In genomic region chr19:47227347-47228167, GRCh38 we compare ENCODE assay signal across 8 cellular contexts. TPM values are rescaled to one million over a fixed set of nuclear protein-coding genes. Genes with fewer than 3 reads are reported as not detected.
DNase-seq lines count a peak whose midpoint lies in the region; ATAC-seq, FAIRE-seq and TF ChIP-seq lines count a peak whose summit lies in the region.

No MANE protein-coding gene starts in this region.

- no peak for FAIRE-seq in pancreas (lab: Jason Lieb, UNC)

- H3K9me3 Mint-ChIP-seq in Calu3 (ENCODE audit: low read depth, unreplicated experiment): no peaks in the 10 kb centered on the region

- CTCF ChIA-PET in Calu3 (lab: Charles Lee): interaction anchor here (0.6 to 2.0 kb wide), 5 partner anchors 9 to 18 kb away, joined by 4 to 26 read pairs (median 7); no protein-coding TSS in a partner anchor
- CTCF ChIA-PET in HEK293 (lab: Yijun Ruan, JAX): interaction anchor here (1.1 to 7.6 kb wide), 3 partner anchors 13 to 19 kb away, joined by 5 to 86 read pairs (median 56); no protein-coding TSS in a partner anchor

- 5 to 10% (median 7%) methylated on average over 16 to 27 of the region's 27 CpGs for WGBS in adrenal gland, 4 donors
- WGBS in pancreas, 2 donors: 12 to 14% methylated on average over 26 to 27 of the region's 27 CpGs

- TF ChIP-seq POLR2A in adrenal gland (IDR thresholded peaks at IDR 0.05): peak in 1 of 2 donors; percentile 70

- H3K9me3 ChIP-seq in HEK293 (ENCODE audit: control insufficient read depth, insufficient read depth, low read depth, low read length): no peaks in the 10 kb centered on the region
- no peaks in the 10 kb centered on the region for H3K9me3 ChIP-seq in adrenal gland (replicated peaks in 1 of 3)
- H3K9me3 ChIP-seq in pancreas: no peaks in the 10 kb centered on the region

- H3K27me3 ChIP-seq in adrenal gland (no peaks in the 10 kb centered on the region), pancreas (no peaks in the 10 kb centered on the region)

- peaks cover 29% of the 10 kb centered on the region for H3K4me1 ChIP-seq in HEK293 (ENCODE audit: control insufficient read depth, insufficient read depth, low read length)
- peaks cover 32 to 34% of the 10 kb centered on the region in 2 donors for H3K4me1 ChIP-seq in adrenal gland (replicated peaks in 1 of 2)
- peaks cover 0 to 26% (median 14%) of the 10 kb centered on the region in 3 donors for H3K4me1 ChIP-seq in pancreas

- BruUV-seq in Calu3 (replicated peaks; lab: Mats Ljungman, UMichigan): no TSS peak

- TF ChIP-seq CTCF in Calu3 (IDR thresholded peaks at IDR 0.05; ENCODE audit: unreplicated experiment) (no peak), HEK293 (tag by site-specific recombination; IDR thresholded peaks at IDR 0.05) (no peak), adrenal gland (IDR thresholded peaks at IDR 0.05) (peak in 1 of 6 experiments; percentile 7), pancreas (IDR thresholded peaks at IDR 0.05) (no peak)

- H3K27me3 Mint-ChIP-seq in Calu3 (ENCODE audit: unreplicated experiment): no peaks in the 10 kb centered on the region

- ATAC-seq in left cardiac atrium: peak; percentile 43 to 57
- peak; percentile 9 to 44 (median 22) for ATAC-seq in pancreas
- no peak for ATAC-seq in GM18858 (IDR thresholded peaks at IDR 0.05; ENCODE audit: unreplicated experiment)
- ATAC-seq in HG03097 (IDR thresholded peaks at IDR 0.05; ENCODE audit: low FRiP score, unreplicated experiment): no peak

- H3K27ac Mint-ChIP-seq in Calu3 (ENCODE audit: unreplicated experiment): peak overlapping the region; percentile 94

- no peak overlapping the region for H3K4me3 Mint-ChIP-seq in Calu3 (ENCODE audit: low read depth, unreplicated experiment)

- DNase-seq in Calu3: peak; percentile 94
- DNase-seq in OCI-M1 (lab: John Stamatoyannopoulos, UW): peak; percentile 98
- peak; percentile 80 to 96 (median 95) for DNase-seq in adrenal gland
- DNase-seq in left cardiac atrium: peak; percentile 93
- peak; percentile 77 to 90 (median 84) for DNase-seq in pancreas

- POLR2A ChIA-PET in HEK293 (lab: Yijun Ruan, JAX): interaction anchor here (0.6 to 6.8 kb wide), 11 partner anchors 16 to 1498 kb away, joined by 3 to 112 read pairs (median 7); partner anchors contain the start of genes CCDC9 and INAFM1

- peaks cover 12% of the 10 kb centered on the region for H3K4me1 Mint-ChIP-seq in Calu3 (ENCODE audit: low read depth, unreplicated experiment)

- H3K27ac ChIP-seq in HEK293 (ENCODE audit: extremely low read depth, low read depth, low read length): peak overlapping the region; percentile 92
- H3K27ac ChIP-seq in adrenal gland: peak overlapping the region; percentile 94 to 100 (median 99)
- peak overlapping the region; percentile 93 to 97 (median 96) for H3K27ac ChIP-seq in pancreas

- H3K36me3 Mint-ChIP-seq in Calu3 (ENCODE audit: insufficient read depth, unreplicated experiment): peaks cover 24% of the 10 kb centered on the region

- peak overlapping the region; percentile 91 for H3K4me3 ChIP-seq in HEK293 (ENCODE audit: low read depth, low read length)
- H3K4me3 ChIP-seq in adrenal gland: peak overlapping the region in 2 of 4 donors; percentile 32 to 96
- peak overlapping the region in 3 of 4 donors; percentile 47 to 99 (median 99) for H3K4me3 ChIP-seq in pancreas

- intact Hi-C loops in Calu3 (cut with micrococcal nuclease; ENCODE audit: unreplicated experiment): no loop called here
- intact Hi-C loops in adrenal gland (cut with DNase I): no loop called here
- intact Hi-C loops in left cardiac atrium (cut with DNase I): no loop called here
- intact Hi-C loops in pancreas (cut with DNase I): no loop called here

- peaks cover 11 to 14% of the 10 kb centered on the region in 2 experiments; a peak in 2 of 3 replicates for H3K36me3 ChIP-seq in HEK293 (ENCODE audit: control insufficient read depth in 2 of 2, insufficient read depth in 1 of 2, low read length in 2 of 2)
- peaks cover 0 to 3% of the 10 kb centered on the region in 2 donors for H3K36me3 ChIP-seq in adrenal gland (replicated peaks in 1 of 2)
- H3K36me3 ChIP-seq in pancreas: no peaks in the 10 kb centered on the region

TF ChIP-seq in HEK293, 187 proteins besides CTCF, POLR2A, EP300 and RAD21 (continues in another document):
- TF ChIP-seq ZSCAN4 (tag by site-specific recombination; IDR thresholded peaks at IDR 0.05) (peak; percentile 24; the same call in 1 of the 2 replicates), ZNF211 (tag by site-specific recombination; IDR thresholded peaks at IDR 0.05; ENCODE audit: low read depth) (no peak), ZNF280C (tag by site-specific recombination; IDR thresholded peaks at IDR 0.05) (no peak), ZNF555 (tag by site-specific recombination; conservative IDR thresholded peaks at IDR 0.05) (no peak), ZNF174 (tag by site-specific recombination; IDR thresholded peaks at IDR 0.05) (no peak), ZNF776 (tag by site-specific recombination; IDR thresholded peaks at IDR 0.05; ENCODE audit: borderline replicate concordance) (no peak), ZNF777 (tag by site-specific recombination; IDR thresholded peaks at IDR 0.05; ENCODE audit: borderline replicate concordance) (no peak), ZNF747 (tag by site-specific recombination; IDR thresholded peaks at IDR 0.05) (no peak), ZNF585B (tag by site-specific recombination; IDR thresholded peaks at IDR 0.05) (no peak), ZNF558 (tag by site-specific recombination; IDR thresholded peaks at IDR 0.05) (no peak), GLIS2 (tag by site-specific recombination; IDR thresholded peaks at IDR 0.05) (peak; percentile 64), KLF1 (tag by site-specific recombination; IDR thresholded peaks at IDR 0.05) (peak; percentile 90), SP7 (tag by site-specific recombination; IDR thresholded peaks at IDR 0.05) (peak; percentile 74), ZNF624 (tag by site-specific recombination; IDR thresholded peaks at IDR 0.05) (no peak), ZNF548 (tag by site-specific recombination; IDR thresholded peaks at IDR 0.05) (no peak), SP2 (tag by site-specific recombination; IDR thresholded peaks at IDR 0.05) (peak; percentile 73), MZF1 (tag by site-specific recombination; IDR thresholded peaks at IDR 0.05; ENCODE audit: borderline replicate concordance) (peak; percentile 39; the same call in 1 of the 2 replicates)
- TF ChIP-seq, protein P1, sequence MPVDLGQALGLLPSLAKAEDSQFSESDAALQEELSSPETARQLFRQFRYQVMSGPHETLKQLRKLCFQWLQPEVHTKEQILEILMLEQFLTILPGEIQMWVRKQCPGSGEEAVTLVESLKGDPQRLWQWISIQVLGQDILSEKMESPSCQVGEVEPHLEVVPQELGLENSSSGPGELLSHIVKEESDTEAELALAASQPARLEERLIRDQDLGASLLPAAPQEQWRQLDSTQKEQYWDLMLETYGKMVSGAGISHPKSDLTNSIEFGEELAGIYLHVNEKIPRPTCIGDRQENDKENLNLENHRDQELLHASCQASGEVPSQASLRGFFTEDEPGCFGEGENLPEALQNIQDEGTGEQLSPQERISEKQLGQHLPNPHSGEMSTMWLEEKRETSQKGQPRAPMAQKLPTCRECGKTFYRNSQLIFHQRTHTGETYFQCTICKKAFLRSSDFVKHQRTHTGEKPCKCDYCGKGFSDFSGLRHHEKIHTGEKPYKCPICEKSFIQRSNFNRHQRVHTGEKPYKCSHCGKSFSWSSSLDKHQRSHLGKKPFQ (tag by site-specific recombination; IDR thresholded peaks at IDR 0.05): no peak; the same call in 1 of the 2 replicates

RNA-seq across cellular contexts. Expression of gene BBC3, which starts 3.4 kb away (rescaled TPM):
- total RNA-seq in Calu3 (2022) (8.6 and 9.8 TPM in 2 replicates), adrenal gland (10 to 100 TPM in 4 of 8 donors, 1 to 10 TPM in 4; 1.7 to 17.9 (median 10.1) TPM), left cardiac atrium (1 to 10 TPM; 2.9 to 4.1 TPM), pancreas (10 to 100 TPM in 3 of 6 donors, 1 to 10 TPM in 3; 6.8 to 19.4 (median 9.2) TPM)
- polyA plus RNA-seq in adrenal gland (1 to 10 TPM in 2 of 3 donors, under 1 TPM in 1; 0.27 to 8.4 (median 4.4) TPM), pancreas (10 to 100 TPM in 1 of 2 donors, 1 to 10 TPM in 1; 5.5 to 11.3 TPM)

RNA-seq across cellular contexts. Expression of gene CCDC9, which starts 28.8 kb away (rescaled TPM):
- total RNA-seq in Calu3 (2022) (38.2 and 39.1 TPM in 2 replicates), adrenal gland (10 to 100 TPM; 12.8 to 52.9 (median 32.5) TPM), left cardiac atrium (10 to 100 TPM; 21.4 to 28.7 TPM), pancreas (10 to 100 TPM; 24.6 to 67.3 (median 34.7) TPM)
- polyA plus RNA-seq in adrenal gland (10 to 100 TPM; 23.2 to 86.5 (median 31.8) TPM), pancreas (100 to 1,000 TPM in 1 of 2 donors, 10 to 100 TPM in 1; 38.3 to 102 TPM)

RNA-seq across cellular contexts. Expression of gene INAFM1, which starts 47.1 kb away (rescaled TPM):
- 12.9 and 13.9 TPM in 2 replicates for total RNA-seq in Calu3 (2022)
- total RNA-seq in adrenal gland: 100 to 1,000 TPM in 1 of 8 donors, 10 to 100 TPM in 7; 18.1 to 183 (median 66.7) TPM
- polyA plus RNA-seq in adrenal gland: 100 to 1,000 TPM in 1 of 3 donors, 10 to 100 TPM in 1, 1 to 10 TPM in 1; 7.8 to 144 (median 62.0) TPM
- 10 to 100 TPM; 16.1 to 17.1 TPM for total RNA-seq in left cardiac atrium
- total RNA-seq in pancreas: 10 to 100 TPM; 10.6 to 37.7 (median 13.5) TPM
- 10 to 100 TPM; 25.6 to 29.7 TPM for polyA plus RNA-seq in pancreas

Comparison
In these comparisons a context has a peak if more than half of its experiments do, and no peak if none do; other contexts are left out.
1. ATAC-seq: peak in left cardiac atrium (2 of 2) and pancreas (4 of 4); none in GM18858 (single experiment) and HG03097 (single experiment).
2. Peak in every context shown above with its lines, with median percentiles within 50 percentile points of each other: DNase-seq and H3K27ac ChIP-seq.